ENCODE assay signal across 26 cellular contexts in genomic region chr14:66422019-66422946, GRCh38.
"Had no signal": no experiment of that assay in that cellular context is flagged by ENCODE, and none has a peak within 500 bp of the region (broad histone marks: within the 10 kb centered on the region; RNA-seq: fewer than 3 reads in every experiment).

No MANE protein-coding gene starts in this region.

- H3K36me3 ChIP-seq: esophagus muscularis mucosa, gastroesophageal sphincter, heart left ventricle, neural progenitor cell, stomach, thyroid gland had no signal

- H3K4me1 Mint-ChIP-seq: memory B cell; naive B cell; neural progenitor cell; stimulated activated effector memory CD8-positive, alpha-beta T cell treated with anti-CD3 and anti-CD28 coated beads, Interleukin-12 subunit alpha, Interleukin-12 subunit beta, amount 100 ng/mL, for 72 hours had no signal

- H3K27ac Mint-ChIP-seq: memory B cell; mesothelial cell of epicardium; naive B cell; neural progenitor cell; stimulated activated effector memory CD8-positive, alpha-beta T cell treated with anti-CD3 and anti-CD28 coated beads, Interleukin-12 subunit alpha, Interleukin-12 subunit beta, amount 100 ng/mL, for 72 hours; type B pancreatic cell had no signal

- DNase-seq: dermis blood vessel endothelial cell; effector memory CD4-positive, alpha-beta T cell; foreskin keratinocyte; heart left ventricle; left cardiac atrium; left ventricle myocardium superior; mucosa of descending colon; naive B cell; stimulated activated CD4-positive, alpha-beta T cell treated with anti-CD3 and anti-CD28 coated beads, Interleukin-2, amount 100 ng/mL, for 24 hours; stimulated activated CD4-positive, alpha-beta T cell treated with anti-CD3 and anti-CD28 coated beads, Interleukin-4, amount 100 ng/mL, for 24 hours; stimulated activated naive CD4-positive, alpha-beta T cell treated with Interleukin-2 at 50 U/mL for 16 hours; stomach; thyroid gland had no signal

- H3K4me3 ChIP-seq: coronary artery, esophagus muscularis mucosa, gastroesophageal sphincter, heart left ventricle, hepatocyte, lung, mucosa of descending colon, neural progenitor cell, stomach, thyroid gland had no signal

- H3K27me3 ChIP-seq: esophagus muscularis mucosa, gastroesophageal sphincter, heart left ventricle, hepatocyte, neural progenitor cell, stomach, thyroid gland had no signal

- ATAC-seq: foreskin keratinocyte; gastroesophageal sphincter; heart left ventricle; left cardiac atrium; left ventricle myocardium superior; mucosa of descending colon; sciatic nerve; stimulated activated effector memory CD8-positive, alpha-beta T cell treated with anti-CD3 and anti-CD28 coated beads, Interleukin-12 subunit alpha, Interleukin-12 subunit beta, amount 100 ng/mL, for 72 hours had no signal

- H3K4me2 ChIP-seq: hepatocyte, neural progenitor cell had no signal

- H3K9me3 ChIP-seq: esophagus muscularis mucosa, gastroesophageal sphincter, heart left ventricle, mucosa of descending colon, stomach, thyroid gland had no signal

- FAIRE-seq: endothelial cell of umbilical vein had no signal

- H3K4me1 ChIP-seq: esophagus muscularis mucosa, foreskin keratinocyte, gastroesophageal sphincter, neural progenitor cell, stomach had no signal

- H3K27ac ChIP-seq: coronary artery, esophagus muscularis mucosa, foreskin keratinocyte, gastroesophageal sphincter, heart left ventricle, hepatocyte, neural progenitor cell, stomach, thyroid gland had no signal

- H3K9ac ChIP-seq: neural progenitor cell had no signal

- H3K36me3 Mint-ChIP-seq: mesothelial cell of epicardium; naive B cell; neural progenitor cell; stimulated activated effector memory CD8-positive, alpha-beta T cell treated with anti-CD3 and anti-CD28 coated beads, Interleukin-12 subunit alpha, Interleukin-12 subunit beta, amount 100 ng/mL, for 72 hours; type B pancreatic cell had no signal

- H3K9me3 Mint-ChIP-seq: memory B cell; nephron; stimulated activated effector memory CD8-positive, alpha-beta T cell treated with anti-CD3 and anti-CD28 coated beads, Interleukin-12 subunit alpha, Interleukin-12 subunit beta, amount 100 ng/mL, for 72 hours; type B pancreatic cell had no signal

- H3K27me3 Mint-ChIP-seq: memory B cell, naive B cell, type B pancreatic cell had no signal

- H2AFZ ChIP-seq: hepatocyte, neural progenitor cell had no signal

- H3K79me2 ChIP-seq: hepatocyte had no signal

- H3K4me3 Mint-ChIP-seq: memory B cell; mesothelial cell of epicardium; naive B cell; nephron; neural progenitor cell; stimulated activated effector memory CD8-positive, alpha-beta T cell treated with anti-CD3 and anti-CD28 coated beads, Interleukin-12 subunit alpha, Interleukin-12 subunit beta, amount 100 ng/mL, for 72 hours; type B pancreatic cell had no signal
